ENCODE assay signal across 22 cellular contexts in genomic region chr1:23345920-23346319, GRCh38. TPM values are rescaled to one million over a fixed set of nuclear protein-coding genes. Genes with fewer than 3 reads are reported as not detected.
DNase-seq lines count a peak whose midpoint lies in the region; ATAC-seq and TF ChIP-seq lines count a peak whose summit lies in the region.
"Had no signal": no experiment of that assay in that cellular context is flagged by ENCODE, and none has a peak within 500 bp of the region (broad histone marks: within the 10 kb centered on the region; RNA-seq: fewer than 3 reads in every experiment).

No MANE protein-coding gene starts in this region.

- H3K9me3 Mint-ChIP-seq in activated naive CD8-positive, alpha-beta T cell (ENCODE audit: low read depth), result no peaks in the 10 kb centered on the region
- H3K9me3 Mint-ChIP-seq in activated naive CD8-positive, alpha-beta T cell treated with anti-CD3 and anti-CD28 coated beads, Interleukin-2, amount 50 U/mL, for 24 hours, result no peaks in the 10 kb centered on the region
- no peaks in the 10 kb centered on the region for H3K9me3 Mint-ChIP-seq in naive B cell
- H3K9me3 Mint-ChIP-seq: activated naive CD4-positive, alpha-beta T cell treated with anti-CD3 and anti-CD28 coated beads, Interleukin-2, amount 50 U/mL, for 72 hours had no signal

- no peak for ATAC-seq in activated naive CD8-positive, alpha-beta T cell treated with anti-CD3 and anti-CD28 coated beads, Interleukin-2, amount 50 U/mL, for 24 hours
- ATAC-seq in naive B cell (ENCODE audit: low read depth in 2 of 2), result no peak
- no peak for ATAC-seq in HG02759 (IDR thresholded peaks at IDR 0.05; ENCODE audit: unreplicated experiment)
- no peak for ATAC-seq in activated CD4-positive, CD25-positive, alpha-beta regulatory T cell treated with anti-CD3 and anti-CD28 coated beads, Interleukin-2, amount 50 U/mL, for 24 hours
- ATAC-seq: activated naive CD4-positive, alpha-beta T cell treated with anti-CD3 and anti-CD28 coated beads, Interleukin-2, amount 50 U/mL, for 72 hours; HepG2; psoas muscle had no signal

- no peaks in the 10 kb centered on the region for H3K27me3 Mint-ChIP-seq in activated naive CD8-positive, alpha-beta T cell
- H3K27me3 Mint-ChIP-seq in activated naive CD8-positive, alpha-beta T cell treated with anti-CD3 and anti-CD28 coated beads, Interleukin-2, amount 50 U/mL, for 24 hours, result no peaks in the 10 kb centered on the region
- no peaks in the 10 kb centered on the region for H3K27me3 Mint-ChIP-seq in naive B cell

- peaks cover 7% of the 10 kb centered on the region for H3K36me3 Mint-ChIP-seq in activated naive CD8-positive, alpha-beta T cell
- H3K36me3 Mint-ChIP-seq in activated naive CD8-positive, alpha-beta T cell treated with anti-CD3 and anti-CD28 coated beads, Interleukin-2, amount 50 U/mL, for 24 hours (ENCODE audit: low read depth), result peaks cover 20% of the 10 kb centered on the region
- no peaks in the 10 kb centered on the region for H3K36me3 Mint-ChIP-seq in naive B cell

- H3K4me3 Mint-ChIP-seq in activated naive CD8-positive, alpha-beta T cell, result peak overlapping the region; percentile 27
- H3K4me3 Mint-ChIP-seq in activated naive CD8-positive, alpha-beta T cell treated with anti-CD3 and anti-CD28 coated beads, Interleukin-2, amount 50 U/mL, for 24 hours, result no peak overlapping the region
- peak overlapping the region in 5 of 8 donors; percentile 47 to 89 (median 69) for H3K4me3 Mint-ChIP-seq in naive B cell

- peaks cover 27% of the 10 kb centered on the region for H3K4me1 Mint-ChIP-seq in activated naive CD8-positive, alpha-beta T cell (ENCODE audit: low read depth)
- H3K4me1 Mint-ChIP-seq in activated naive CD8-positive, alpha-beta T cell treated with anti-CD3 and anti-CD28 coated beads, Interleukin-2, amount 50 U/mL, for 24 hours, result peaks cover 25% of the 10 kb centered on the region
- H3K4me1 Mint-ChIP-seq in naive B cell, result peaks cover 18 to 32% (median 28%) of the 10 kb centered on the region in 3 donors

- H3K27ac Mint-ChIP-seq in activated naive CD8-positive, alpha-beta T cell, result peak overlapping the region; percentile 70
- no peak overlapping the region for H3K27ac Mint-ChIP-seq in activated naive CD8-positive, alpha-beta T cell treated with anti-CD3 and anti-CD28 coated beads, Interleukin-2, amount 50 U/mL, for 24 hours
- H3K27ac Mint-ChIP-seq in naive B cell, result peak overlapping the region in 1 of 6 donors; percentile 64

- no peak for TF ChIP-seq CTCF in VCaP (conservative IDR thresholded peaks at IDR 0.05)

- DNase-seq in activated naive CD8-positive, alpha-beta T cell treated with anti-CD3 and anti-CD28 coated beads, Interleukin-2, amount 50 U/mL, for 24 hours, result no peak
- DNase-seq in naive B cell, result no peak
- DNase-seq in occipital lobe (lab: John Stamatoyannopoulos, UW), result no peak
- DNase-seq in activated naive CD4-positive, alpha-beta T cell (lab: John Stamatoyannopoulos, UW), result no peak
- DNase-seq: activated CD4-positive, alpha-beta T cell treated with anti-CD3 and anti-CD28 coated beads, Interleukin-2, amount 50 U/mL, for 1 hour; activated T-cell treated with anti-CD3 and anti-CD28 coated beads for 4 hours; dorsolateral prefrontal cortex; GDM1; mammary epithelial cell; NCI-H2081; NCI-H446; nephron progenitor cell; OCI-M1; psoas muscle; SHP77; uterus had no signal

- H3K27ac ChIP-seq in VCaP, result peak overlapping the region; percentile 98

RNA-seq across cellular contexts. Expression of gene HNRNPR, which starts 1.8 kb away (rescaled TPM):
- polyA plus RNA-seq in naive B cell (ENCODE audit: low read depth in 6 of 6), result 100 to 1,000 TPM; 187 to 238 (median 208) TPM
- total RNA-seq in occipital lobe, result 160 TPM

RNA-seq across cellular contexts. Expression of gene ZNF436, which starts 23.7 kb away (rescaled TPM):
- 1 to 10 TPM in 5 of 6 donors, not detected in 1; 1.5 to 4.4 (median 2.3) TPM for polyA plus RNA-seq in naive B cell (ENCODE audit: low read depth in 6 of 6)
- total RNA-seq in occipital lobe, result 95.8 TPM
